In genomic region chr19:54095859-54096641, GRCh38 we compare ENCODE assay signal across 8 cellular contexts. TPM values are rescaled to one million over a fixed set of nuclear protein-coding genes. Genes with fewer than 3 reads are reported as not detected.
DNase-seq lines count a peak whose midpoint lies in the region; ATAC-seq and TF ChIP-seq lines count a peak whose summit lies in the region.
"Not testable (repeated sequence)": the region's sequence is repeated elsewhere in the genome, so short reads cannot be mapped to it uniquely, and the experiment has no call there.

No MANE protein-coding gene starts in this region.

- peak; percentile 64 for DNase-seq in ELR (ENCODE audit: low read depth)
- DNase-seq in NCI-H1417 (lab: John Stamatoyannopoulos, UW) = peak in 2 of 3 experiments; percentile 49 to 50
- DNase-seq in T-helper 9 cell = peak; percentile 27
- DNase-seq in activated naive CD4-positive, alpha-beta T cell treated with anti-CD3 and anti-CD28 coated beads, Interleukin-2, amount 50 U/mL, for 16 hours = peak; percentile 64
- DNase-seq in erythroblast (lab: John Stamatoyannopoulos, UW) = peak; percentile 37
- peak in 1 of 2 donors; percentile 63 for DNase-seq in left colon
- DNase-seq in psoas muscle = peak; percentile 55 to 68
- peak; percentile 52 to 91 for DNase-seq in upper lobe of left lung

- TF ChIP-seq EP300 in upper lobe of left lung (IDR thresholded peaks at IDR 0.05) = not testable (repeated sequence)

- TF ChIP-seq CTCF in psoas muscle (IDR thresholded peaks at IDR 0.05) = not testable (repeated sequence)
- TF ChIP-seq CTCF in upper lobe of left lung (IDR thresholded peaks at IDR 0.05) = peak in 1 of 6 experiments; percentile 36

- intact Hi-C loops in left colon (cut with DNase I, micrococcal nuclease); psoas muscle (cut with DNase I): not testable (repeated sequence)

- H3K4me1 ChIP-seq in psoas muscle = not testable (repeated sequence)
- peaks cover 6 to 16% (median 9%) of the 10 kb centered on the region in 4 donors for H3K4me1 ChIP-seq in upper lobe of left lung

- 0 to 1% (median 1%) methylated on average over 21 to 46 of the region's 46 CpGs for WGBS in psoas muscle, 3 donors
- WGBS in upper lobe of left lung, 2 donors = 1 to 5% methylated on average over 22 to 23 of the region's 46 CpGs

- H3K27ac ChIP-seq in psoas muscle = not testable (repeated sequence)
- H3K27ac ChIP-seq in upper lobe of left lung = peak overlapping the region in 3 of 4 donors; percentile 42 to 67 (median 65)

- not testable (repeated sequence) for H3K36me3 ChIP-seq in psoas muscle (ENCODE audit: insufficient read depth in 1 of 2, low read depth in 1 of 2); upper lobe of left lung

- TF ChIP-seq POLR2A in erythroblast (IDR thresholded peaks at IDR 0.05; ENCODE audit: low read length); upper lobe of left lung (IDR thresholded peaks at IDR 0.05): not testable (repeated sequence)

- H3K9me3 ChIP-seq in psoas muscle, upper lobe of left lung: not testable (repeated sequence)

- ATAC-seq in left colon (peak; percentile 84), psoas muscle (peak; percentile 48 to 62 (median 55)), upper lobe of left lung (ENCODE audit: low FRiP score in 2 of 2) (peak; percentile 71 to 90)

- peaks cover 0 to 40% (median 15%) of the 10 kb centered on the region in 3 donors for H3K27me3 ChIP-seq in psoas muscle (ENCODE audit: insufficient read depth in 3 of 3, low read length in 2 of 3)
- H3K27me3 ChIP-seq in upper lobe of left lung = not testable (repeated sequence)

- H3K4me3 ChIP-seq in psoas muscle = peak overlapping the region; percentile 53
- peak overlapping the region in 3 of 4 donors; percentile 22 to 45 (median 33) for H3K4me3 ChIP-seq in upper lobe of left lung

RNA-seq across cellular contexts. Expression of gene OSCAR, which starts 4.6 kb away (rescaled TPM):
- total RNA-seq in left colon (under 1 TPM; 0.67 to 0.98 TPM), psoas muscle (under 1 TPM; 0.22 to 0.99 (median 0.70) TPM), upper lobe of left lung (100 to 1,000 TPM in 1 of 6 donors, 10 to 100 TPM in 5; 18.5 to 119 (median 49.5) TPM)
- polyA plus RNA-seq in psoas muscle = under 1 TPM; 0.10 to 0.33 (median 0.31) TPM

RNA-seq across cellular contexts. Expression of gene NDUFA3, which starts 6.6 kb away (rescaled TPM):
- total RNA-seq in left colon (100 to 1,000 TPM; 146 to 147 TPM), psoas muscle (100 to 1,000 TPM; 260 to 361 (median 307) TPM), upper lobe of left lung (100 to 1,000 TPM in 2 of 6 donors, 10 to 100 TPM in 4; 11.5 to 127 (median 49.5) TPM)
- 100 to 1,000 TPM; 302 to 473 (median 338) TPM for polyA plus RNA-seq in psoas muscle

RNA-seq across cellular contexts. Expression of gene TARM1, which starts 14.9 kb away (rescaled TPM):
- not detected for total RNA-seq in left colon
- total RNA-seq in psoas muscle = not detected
- not detected for polyA plus RNA-seq in psoas muscle
- total RNA-seq in upper lobe of left lung = not detected

RNA-seq across cellular contexts. Expression of gene TFPT, which starts 19.4 kb away (rescaled TPM):
- 10 to 100 TPM; 12.4 to 12.7 TPM for total RNA-seq in left colon
- total RNA-seq in psoas muscle = 10 to 100 TPM; 11.0 to 22.9 (median 13.8) TPM
- 10 to 100 TPM; 23.7 to 38.3 (median 25.2) TPM for polyA plus RNA-seq in psoas muscle
- total RNA-seq in upper lobe of left lung = 10 to 100 TPM; 10.5 to 51.3 (median 26.2) TPM

RNA-seq across cellular contexts. Expression of gene PRPF31, which starts 19.5 kb away (rescaled TPM):
- total RNA-seq in left colon (10 to 100 TPM; 37.4 to 38.6 TPM), psoas muscle (10 to 100 TPM; 32.3 to 41.6 (median 36.4) TPM), upper lobe of left lung (10 to 100 TPM; 43.9 to 73.3 (median 47.4) TPM)
- 10 to 100 TPM; 32.5 to 54.3 (median 52.9) TPM for polyA plus RNA-seq in psoas muscle

Comparison
In these comparisons a context has a peak if more than half of its experiments do, and no peak if none do; other contexts are left out.
1. RNA of gene OSCAR, which starts 4.6 kb away (total RNA-seq): 18.5 to 119 TPM in upper lobe of left lung; 0.67 to 0.98 TPM in left colon and 0.22 to 0.99 TPM in psoas muscle; every median in the first group is over 4 times any median in the second.
2. Peak in every context shown above with its lines, with median percentiles within 50 percentile points of each other: ATAC-seq.